17 cellular contexts compared by ENCODE assay signal in genomic region chr12:39581592-39581991, GRCh38. TPM values are rescaled to one million over a fixed set of nuclear protein-coding genes. Genes with fewer than 3 reads are reported as not detected.
DNase-seq lines count a peak whose midpoint lies in the region; ATAC-seq, FAIRE-seq and TF ChIP-seq lines count a peak whose summit lies in the region.
"Had no signal": no experiment of that assay in that cellular context is flagged by ENCODE, and none has a peak within 500 bp of the region (broad histone marks: within the 10 kb centered on the region; RNA-seq: fewer than 3 reads in every experiment).

No MANE protein-coding gene starts in this region.

- WGBS in A549 (ENCODE audit: missing lambda C conversion rate) = 11% methylated on average over 3 of the region's 3 CpGs
- WGBS in gastroesophageal sphincter (ENCODE audit: low coverage in 1 of 2), 2 donors = 31 to 53% methylated on average over 3 of the region's 3 CpGs

- TF ChIP-seq RAD21 in A549 (conservative IDR thresholded peaks at IDR 0.05 in 1 of 2, IDR thresholded peaks at IDR 0.05 in 1 of 2) = no peak

- POLR2A ChIA-PET in A549 (lab: Yijun Ruan, JAX) = no interaction called here

- H3K9me3 ChIP-seq in A549 = no peaks in the 10 kb centered on the region
- no peaks in the 10 kb centered on the region for H3K9me3 ChIP-seq in gastroesophageal sphincter
- H3K9me3 ChIP-seq: colonic mucosa had no signal

- H3K4me1 ChIP-seq in A549 (no peaks in the 10 kb centered on the region), gastroesophageal sphincter (no peaks in the 10 kb centered on the region)
- H3K4me1 ChIP-seq: colonic mucosa had no signal

- no peaks in the 10 kb centered on the region for H3K27me3 ChIP-seq in bronchial epithelial cell (ENCODE audit: control insufficient read depth, insufficient read depth, low read length)
- no peaks in the 10 kb centered on the region for H3K27me3 ChIP-seq in gastroesophageal sphincter
- H3K27me3 ChIP-seq: colonic mucosa had no signal

- H3K36me3 ChIP-seq in bronchial epithelial cell (ENCODE audit: control insufficient read depth, insufficient read depth, low read length) (no peaks in the 10 kb centered on the region), gastroesophageal sphincter (peaks cover 0 to 20% of the 10 kb centered on the region in 2 donors)
- H3K36me3 ChIP-seq: colonic mucosa had no signal

- H3K27ac ChIP-seq in A549 (no peak overlapping the region), gastroesophageal sphincter (no peak overlapping the region)
- H3K27ac ChIP-seq: colonic mucosa had no signal

- no peak overlapping the region for H3K4me3 ChIP-seq in A549
- H3K4me3 ChIP-seq in bronchial epithelial cell (ENCODE audit: low read depth, low read length) = no peak overlapping the region
- H3K4me3 ChIP-seq in gastroesophageal sphincter = no peak overlapping the region
- H3K4me3 ChIP-seq: colonic mucosa had no signal

- CTCF ChIA-PET in A549 (lab: Yijun Ruan, JAX) = no interaction called here

- peak overlapping the region; percentile 44 for H3K4me2 ChIP-seq in A549

- ATAC-seq in A549 (peak in 1 of 2 experiments; percentile 62; a peak in 3 of 6 replicates), gastroesophageal sphincter (no peak), HG03571 (IDR thresholded peaks at IDR 0.05; ENCODE audit: unreplicated experiment) (no peak)

- TF ChIP-seq EP300 in A549 (IDR thresholded peaks at IDR 0.05) (no peak), gastroesophageal sphincter (IDR thresholded peaks at IDR 0.05) (no peak)

- DNase-seq in A549 (ENCODE audit: low read depth in 1 of 2, low spot score in 1 of 2) = peak in 1 of 2 experiments; percentile 27
- DNase-seq in LoVo (ENCODE audit: low spot score) = peak; percentile 39
- DNase-seq in bronchial epithelial cell (ENCODE audit: low read depth) = peak; percentile 46
- peak; percentile 75 for DNase-seq in iris pigment epithelial cell (ENCODE audit: low read depth)
- no peak for DNase-seq in EL
- no peak for DNase-seq in NCI-H2081 (lab: John Stamatoyannopoulos, UW)
- DNase-seq: activated CD4-positive, alpha-beta T cell treated with anti-CD3 and anti-CD28 coated beads, Interleukin-2, amount 50 U/mL, for 1 hour; activated naive CD4-positive, alpha-beta T cell treated with Interleukin-2 at 50 U/mL for 16 hours; CD8-positive, alpha-beta memory T cell; colonic mucosa; NCI-H1092; NCI-H69 had no signal

- TF ChIP-seq POLR2A in A549 (IDR thresholded peaks at IDR 0.05; ENCODE audit: low read length) (no peak), gastroesophageal sphincter (IDR thresholded peaks at IDR 0.05) (no peak)

- no peak for TF ChIP-seq CTCF in A549 (IDR thresholded peaks at IDR 0.05)
- TF ChIP-seq CTCF in bronchial epithelial cell (IDR thresholded peaks at IDR 0.05; ENCODE audit: insufficient read depth, low read length, severe bottlenecking) = no peak
- TF ChIP-seq CTCF in gastroesophageal sphincter (IDR thresholded peaks at IDR 0.05) = no peak

- FAIRE-seq in A549 (lab: Jason Lieb, UNC) (no peak), bronchial epithelial cell (lab: Jason Lieb, UNC) (no peak)
- FAIRE-seq: astrocyte had no signal

TF ChIP-seq in A549, 52 proteins besides CTCF, POLR2A, EP300 and RAD21:
- TF ChIP-seq FOSL2 (IDR thresholded peaks at IDR 0.05) = no peak
- peak; percentile 50 for TF ChIP-seq FOSL2 (CRISPR knock-in tag; IDR thresholded peaks at IDR 0.05)
- TF ChIP-seq FOXS1 (CRISPR knock-in tag; IDR thresholded peaks at IDR 0.05) = no peak
- no peak for TF ChIP-seq KDM5A (IDR thresholded peaks at IDR 0.05)
- no peak for TF ChIP-seq BCL3 (IDR thresholded peaks at IDR 0.05)
- no peak; a peak in 1 of 4 replicates for TF ChIP-seq CEBPB (IDR thresholded peaks at IDR 0.05)
- TF ChIP-seq KDM1A (IDR thresholded peaks at IDR 0.05; ENCODE audit: low read depth) = no peak
- no peak for TF ChIP-seq HOXA7 (CRISPR knock-in tag; IDR thresholded peaks at IDR 0.05)
- TF ChIP-seq JUNB (IDR thresholded peaks at IDR 0.05) = peak; percentile 21; the same call in 1 of the 2 replicates

RNA-seq across cellular contexts. Expression of gene ABCD2, which starts 38.0 kb away (rescaled TPM):
- polyA plus RNA-seq in A549 (2011; rRNA removed) = not detected in 2 replicates
- not detected in 2 replicates for polyA plus RNA-seq in A549 (2012; cell fraction: cytosol; rRNA removed)
- not detected in 2 replicates for polyA plus RNA-seq in A549 (2012; cell fraction: nucleus; rRNA removed)
- 0.01 TPM in 1 of 3 replicates, not detected in the others for polyA plus RNA-seq in A549 (2017; fragmentation: RNase III; extraction: RNeasy Plus Mini Kit Qiagen cat#74134 plus additional on column Dnase treatment)
- not detected in 2 replicates for polyA minus RNA-seq in A549 (2011; rRNA and poly(A)+ RNA removed)
- not detected in 2 replicates for total RNA-seq in bronchial epithelial cell
- total RNA-seq in gastroesophageal sphincter = 1 to 10 TPM in 3 of 4 donors, under 1 TPM in 1; 0.35 to 2.6 (median 1.7) TPM
- total RNA-seq: kidney epithelial cell had no signal
- polyA plus RNA-seq: AG04450 had no signal

Comparison
In these comparisons a context has a peak if more than half of its experiments do, and no peak if none do; other contexts are left out.
1. DNase-seq: peak in LoVo (single experiment), bronchial epithelial cell (single experiment) and iris pigment epithelial cell (single experiment); none in EL (single experiment) and NCI-H2081 (0 of 2).